In genomic region chr17:74633261-74633783, GRCh38 we compare ENCODE assay signal across 31 cellular contexts. TPM values are rescaled to one million over a fixed set of nuclear protein-coding genes. Genes with fewer than 3 reads are reported as not detected.
DNase-seq lines count a peak whose midpoint lies in the region; ATAC-seq and TF ChIP-seq lines count a peak whose summit lies in the region.
"Had no signal": no experiment of that assay in that cellular context is flagged by ENCODE, and none has a peak within 500 bp of the region (broad histone marks: within the 10 kb centered on the region; RNA-seq: fewer than 3 reads in every experiment).

No MANE protein-coding gene starts in this region.

- H3K27me3 ChIP-seq in upper lobe of right lung = peaks cover 22% of the 10 kb centered on the region
- peaks cover 0 to 47% (median 13%) of the 10 kb centered on the region in 3 donors for H3K27me3 ChIP-seq in psoas muscle (ENCODE audit: insufficient read depth in 3 of 3, low read length in 2 of 3)
- H3K27me3 ChIP-seq in GM23248 (replicated peaks; ENCODE audit: insufficient read depth) = no peaks in the 10 kb centered on the region; the same call in 1 of the 2 replicates
- H3K27me3 ChIP-seq: right atrium auricular region, testis had no signal

- H3K27ac ChIP-seq in upper lobe of right lung = no peak overlapping the region
- H3K27ac ChIP-seq in psoas muscle = no peak overlapping the region
- no peak overlapping the region for H3K27ac ChIP-seq in GM23248
- H3K27ac ChIP-seq: right atrium auricular region, RWPE1, SK-N-MC, testis had no signal

- H4K20me1 ChIP-seq in GM23248 (ENCODE audit: insufficient read depth) = no peaks in the 10 kb centered on the region

- no peak for ATAC-seq in upper lobe of right lung
- ATAC-seq in psoas muscle = no peak
- ATAC-seq: activated naive CD8-positive, alpha-beta T cell treated with anti-CD3 and anti-CD28 coated beads, Interleukin-2, amount 50 U/mL, for 24 hours; heart left ventricle had no signal

- in situ Hi-C loops in GM23248 (cut with MboI) = no loop called here

- no peak overlapping the region for H3K9ac ChIP-seq in GM23248

- H3F3A ChIP-seq in GM23248 (ENCODE audit: insufficient read depth) = peaks cover 14% of the 10 kb centered on the region; the same call in 1 of the 2 replicates

- DNase-seq in DMS79 (lab: John Stamatoyannopoulos, UW) = peak; percentile 91
- DNase-seq in NCI-H345 (lab: John Stamatoyannopoulos, UW) = peak; percentile 97
- peak; percentile 91 for DNase-seq in left kidney (ENCODE audit: low read depth, low spot score)
- DNase-seq in upper lobe of right lung = peak; percentile 58
- DNase-seq in NCI-H1694 (lab: John Stamatoyannopoulos, UW) = no peak
- DNase-seq in psoas muscle = no peak
- no peak for DNase-seq in GM23248
- DNase-seq: activated gamma-delta T cell treated with Interleukin-2 at 50 U/mL for 16 hours; activated naive CD8-positive, alpha-beta T cell treated with anti-CD3 and anti-CD28 coated beads, Interleukin-2, amount 50 U/mL, for 24 hours; activated T-cell treated with anti-CD3 and anti-CD28 coated beads, Interleukin-2, amount 50 U/mL, for 1 hour; cerebellar nuclear complex; dorsolateral prefrontal cortex; heart left ventricle; HFFc6; left cardiac atrium; mesenchymal stem cell; NCI-H1436; NCI-H748 treated with DMSO at 0.1 percent for 48 hours; spleen; stimulated activated CD4-positive, alpha-beta T cell treated with anti-CD3 and anti-CD28 coated beads, Interleukin-4, amount 100 ng/mL, for 1 hour; stimulated activated naive CD4-positive, alpha-beta T cell; T-helper 2 cell; testis had no signal

- TF ChIP-seq CTCF in upper lobe of right lung (IDR thresholded peaks at IDR 0.05) = no peak
- no peak for TF ChIP-seq CTCF in psoas muscle (IDR thresholded peaks at IDR 0.05)

- intact Hi-C loops in upper lobe of right lung (cut with DNase I) (no loop called here), psoas muscle (cut with DNase I) (no loop called here)

- H3K4me3 ChIP-seq in upper lobe of right lung (no peak overlapping the region), psoas muscle (no peak overlapping the region), GM23248 (no peak overlapping the region)
- H3K4me3 ChIP-seq: dorsolateral prefrontal cortex, heart left ventricle, right atrium auricular region, SK-N-MC, spleen, testis had no signal

- H3K9me3 ChIP-seq in upper lobe of right lung (no peaks in the 10 kb centered on the region), psoas muscle (no peaks in the 10 kb centered on the region), GM23248 (ENCODE audit: low read depth) (no peaks in the 10 kb centered on the region)
- H3K9me3 ChIP-seq: testis had no signal

- H3K79me2 ChIP-seq in GM23248 (ENCODE audit: insufficient read depth) = no peaks in the 10 kb centered on the region

- H3K36me3 ChIP-seq in upper lobe of right lung = no peaks in the 10 kb centered on the region
- H3K36me3 ChIP-seq in psoas muscle (ENCODE audit: insufficient read depth in 1 of 2, low read depth in 1 of 2) = no peaks in the 10 kb centered on the region
- H3K36me3 ChIP-seq in GM23248 (ENCODE audit: low read depth) = no peaks in the 10 kb centered on the region
- H3K36me3 ChIP-seq: heart left ventricle, right atrium auricular region, spleen had no signal

- H3K4me2 ChIP-seq in GM23248 (ENCODE audit: unreplicated experiment) = no peak overlapping the region

- H3K4me1 ChIP-seq in upper lobe of right lung (no peaks in the 10 kb centered on the region), psoas muscle (no peaks in the 10 kb centered on the region), GM23248 (ENCODE audit: insufficient read depth) (no peaks in the 10 kb centered on the region)
- H3K4me1 ChIP-seq: testis had no signal

- WGBS in psoas muscle, 3 donors = 81 to 83% (median 81%) methylated on average over 11 of the region's 11 CpGs
- 48 to 52% methylated on average over 11 of the region's 11 CpGs for WGBS in GM23248 (ENCODE audit: low coverage in 1 of 2, low lambda C conversion rate in 2 of 2, missing lambda C conversion rate in 2 of 2), 2 experiments

- no peaks in the 10 kb centered on the region for H3K9me2 ChIP-seq in GM23248 (ENCODE audit: insufficient read depth)

- no peak overlapping the region for H2AFZ ChIP-seq in GM23248

RNA-seq across cellular contexts. Expression of gene CD300E, which starts 9.8 kb away (rescaled TPM):
- total RNA-seq in upper lobe of right lung (6.5 TPM), psoas muscle (under 1 TPM in 3 of 4 donors, not detected in 1; 0.21 to 0.50 (median 0.49) TPM)
- polyA plus RNA-seq in psoas muscle (under 1 TPM; 0.09 to 0.27 (median 0.21) TPM), GM23248 (2016; fragmentation: Nextera tagmentation; extraction: Ambion mirVana) (not detected in 2 replicates)
- total RNA-seq in GM23248 (2014; rRNA removed; shearing (Covaris generic)) = not detected in 2 replicates
- total RNA-seq: Daoy, fibroblast of villous mesenchyme, HFFc6, M059J had no signal

RNA-seq across cellular contexts. Expression of gene CD300LD, which starts 41.2 kb away (rescaled TPM):
- total RNA-seq in upper lobe of right lung (not detected), psoas muscle (not detected)
- polyA plus RNA-seq in psoas muscle (not detected), GM23248 (2016; fragmentation: Nextera tagmentation; extraction: Ambion mirVana) (not detected in 2 replicates)
- total RNA-seq in GM23248 (2014; rRNA removed; shearing (Covaris generic)) = not detected in 2 replicates
- total RNA-seq: Daoy, dorsolateral prefrontal cortex, fibroblast of villous mesenchyme, heart left ventricle, HFFc6, left cardiac atrium, M059J, osteoblast, right atrium auricular region, testis had no signal
- polyA plus RNA-seq: heart left ventricle, IgD-negative memory B cell had no signal

Comparison
In these comparisons a context has a peak if more than half of its experiments do, and no peak if none do; other contexts are left out.
1. DNase-seq: peak in DMS79 (single experiment), NCI-H345 (single experiment), left kidney (single experiment) and upper lobe of right lung (single experiment); none in NCI-H1694 (single experiment), psoas muscle (0 of 2) and GM23248 (single experiment).